1 cellular context compared by ENCODE assay signal in the genomic region with DNA sequence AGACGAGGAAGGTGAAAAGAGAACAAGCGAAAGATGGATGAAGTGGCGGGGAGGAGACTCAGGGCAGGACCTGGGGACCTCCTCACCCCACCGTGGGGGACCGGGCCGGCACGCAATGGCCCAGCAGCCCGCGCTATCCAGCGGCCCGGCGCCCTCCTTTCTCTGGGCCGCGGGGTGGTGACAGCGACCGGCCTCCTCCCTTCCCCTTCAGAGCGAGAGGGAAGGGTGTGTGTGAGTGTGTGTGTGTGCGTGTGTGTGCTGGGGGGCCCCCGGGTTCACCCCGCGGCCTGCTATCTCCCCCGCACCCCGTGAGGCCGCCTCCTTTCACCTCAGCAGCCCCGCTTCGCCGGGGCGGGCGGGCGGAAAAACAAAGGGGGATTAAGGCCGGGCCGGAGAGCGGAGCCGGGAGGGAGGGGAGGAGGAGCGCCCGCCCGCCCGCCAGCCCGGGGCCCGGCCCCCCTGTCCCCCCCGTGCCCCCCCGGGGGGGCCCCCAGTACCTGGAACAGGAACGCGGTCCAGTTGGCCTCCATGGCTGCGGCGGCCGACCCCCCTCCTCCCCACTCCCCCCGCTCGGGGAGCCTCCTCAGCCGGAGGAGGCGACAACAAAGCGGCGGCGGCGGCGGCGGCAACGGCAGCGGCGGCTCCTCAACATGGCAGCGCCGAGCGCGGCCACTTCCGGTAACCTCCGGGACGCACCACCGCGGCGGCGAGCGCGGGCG.
TF ChIP-seq lines count a peak whose summit lies in the region.

VEZF1 (minus strand) TSS at position 673 of the 719 bp plus-strand sequence; CDS start at position 530, 143 bp downstream.

TF ChIP-seq in HepG2, 621 proteins besides CTCF, POLR2A, EP300 and RAD21 (continued from another document and continues in another):
- TF ChIP-seq, protein P1, sequence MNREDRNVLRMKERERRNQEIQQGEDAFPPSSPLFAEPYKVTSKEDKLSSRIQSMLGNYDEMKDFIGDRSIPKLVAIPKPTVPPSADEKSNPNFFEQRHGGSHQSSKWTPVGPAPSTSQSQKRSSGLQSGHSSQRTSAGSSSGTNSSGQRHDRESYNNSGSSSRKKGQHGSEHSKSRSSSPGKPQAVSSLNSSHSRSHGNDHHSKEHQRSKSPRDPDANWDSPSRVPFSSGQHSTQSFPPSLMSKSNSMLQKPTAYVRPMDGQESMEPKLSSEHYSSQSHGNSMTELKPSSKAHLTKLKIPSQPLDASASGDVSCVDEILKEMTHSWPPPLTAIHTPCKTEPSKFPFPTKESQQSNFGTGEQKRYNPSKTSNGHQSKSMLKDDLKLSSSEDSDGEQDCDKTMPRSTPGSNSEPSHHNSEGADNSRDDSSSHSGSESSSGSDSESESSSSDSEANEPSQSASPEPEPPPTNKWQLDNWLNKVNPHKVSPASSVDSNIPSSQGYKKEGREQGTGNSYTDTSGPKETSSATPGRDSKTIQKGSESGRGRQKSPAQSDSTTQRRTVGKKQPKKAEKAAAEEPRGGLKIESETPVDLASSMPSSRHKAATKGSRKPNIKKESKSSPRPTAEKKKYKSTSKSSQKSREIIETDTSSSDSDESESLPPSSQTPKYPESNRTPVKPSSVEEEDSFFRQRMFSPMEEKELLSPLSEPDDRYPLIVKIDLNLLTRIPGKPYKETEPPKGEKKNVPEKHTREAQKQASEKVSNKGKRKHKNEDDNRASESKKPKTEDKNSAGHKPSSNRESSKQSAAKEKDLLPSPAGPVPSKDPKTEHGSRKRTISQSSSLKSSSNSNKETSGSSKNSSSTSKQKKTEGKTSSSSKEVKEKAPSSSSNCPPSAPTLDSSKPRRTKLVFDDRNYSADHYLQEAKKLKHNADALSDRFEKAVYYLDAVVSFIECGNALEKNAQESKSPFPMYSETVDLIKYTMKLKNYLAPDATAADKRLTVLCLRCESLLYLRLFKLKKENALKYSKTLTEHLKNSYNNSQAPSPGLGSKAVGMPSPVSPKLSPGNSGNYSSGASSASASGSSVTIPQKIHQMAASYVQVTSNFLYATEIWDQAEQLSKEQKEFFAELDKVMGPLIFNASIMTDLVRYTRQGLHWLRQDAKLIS (CRISPR knock-in tag; IDR thresholded peaks at IDR 0.05): no peak
- TF ChIP-seq MBNL3 (CRISPR knock-in tag; conservative IDR thresholded peaks at IDR 0.05) (no peak), SMC3 (IDR thresholded peaks at IDR 0.05; ENCODE audit: low read length) (no peak), ZXDC (CRISPR knock-in tag; IDR thresholded peaks at IDR 0.05) (no peak), ZFP82 (CRISPR knock-in tag; IDR thresholded peaks at IDR 0.05; ENCODE audit: borderline replicate concordance) (peak; percentile 66; the same call in 1 of the 2 replicates), NCOA1 (CRISPR knock-in tag; IDR thresholded peaks at IDR 0.05) (no peak), SRSF9 (IDR thresholded peaks at IDR 0.05; ENCODE audit: borderline replicate concordance, insufficient read depth, low read depth, low read length, poor library complexity, severe bottlenecking) (no peak), RBM39 (IDR thresholded peaks at IDR 0.05; ENCODE audit: low read depth, low read length, poor library complexity, severe bottlenecking) (peak; percentile 69), ZFX (CRISPR knock-in tag; IDR thresholded peaks at IDR 0.05; ENCODE audit: low read depth) (peak; percentile 91), KLF15 (CRISPR knock-in tag; IDR thresholded peaks at IDR 0.05; ENCODE audit: borderline replicate concordance) (0 out of 2 replicates have a peak, but pooled peaks have one; percentile 63), ZNF121 (CRISPR knock-in tag; IDR thresholded peaks at IDR 0.05) (no peak), SETDB1 (CRISPR knock-in tag; IDR thresholded peaks at IDR 0.05; ENCODE audit: borderline replicate concordance) (no peak), ZNF574 (CRISPR knock-in tag; IDR thresholded peaks at IDR 0.05) (peak; percentile 66), GPN1 (CRISPR knock-in tag; IDR thresholded peaks at IDR 0.05; ENCODE audit: borderline replicate concordance) (no peak), CHCHD3 (CRISPR knock-in tag; IDR thresholded peaks at IDR 0.05) (peak; percentile 67; the same call in 1 of the 2 replicates), TCF7 (IDR thresholded peaks at IDR 0.05; ENCODE audit: low read depth) (no peak), KLF9 (CRISPR knock-in tag; IDR thresholded peaks at IDR 0.05; ENCODE audit: low read depth) (no peak), ZNF20 (CRISPR knock-in tag; IDR thresholded peaks at IDR 0.05) (no peak), SOX13 (IDR thresholded peaks at IDR 0.05) (no peak), SOX13 (CRISPR knock-in tag; conservative IDR thresholded peaks at IDR 0.05 in 1 of 2, IDR thresholded peaks at IDR 0.05 in 1 of 2) (peak in 1 of 2 experiments; percentile 27; a peak in 2 of 4 replicates), SP4 (CRISPR knock-in tag; IDR thresholded peaks at IDR 0.05) (no peak; the same call in 1 of the 2 replicates), PLRG1 (conservative IDR thresholded peaks at IDR 0.05) (no peak), ZNF460 (CRISPR knock-in tag; IDR thresholded peaks at IDR 0.05; ENCODE audit: borderline replicate concordance) (no peak), FOXA3 (CRISPR knock-in tag; IDR thresholded peaks at IDR 0.05) (no peak; the same call in 1 of the 2 replicates), GABPA (IDR thresholded peaks at IDR 0.05; ENCODE audit: low read depth, low read length) (peak; percentile 64), GABPA (CRISPR knock-in tag; IDR thresholded peaks at IDR 0.05; ENCODE audit: low read depth) (peak; percentile 65), U2AF1 (optimal IDR thresholded peaks at IDR 0.05; ENCODE audit: low read depth, low read length) (no peak), TEAD2 (CRISPR knock-in tag; IDR thresholded peaks at IDR 0.05) (0 out of 2 replicates have a peak, but pooled peaks have one; percentile 63), ZNF260 (CRISPR knock-in tag; IDR thresholded peaks at IDR 0.05; ENCODE audit: borderline replicate concordance, low read depth) (0 out of 2 replicates have a peak, but pooled peaks have one; percentile 37), SMAD9 (CRISPR knock-in tag; IDR thresholded peaks at IDR 0.05) (no peak), SIX4 (CRISPR knock-in tag; IDR thresholded peaks at IDR 0.05) (no peak), ZBTB8A (CRISPR knock-in tag; IDR thresholded peaks at IDR 0.05; ENCODE audit: borderline replicate concordance, low read depth) (no peak), ZNF274 (CRISPR knock-in tag; IDR thresholded peaks at IDR 0.05) (peak; percentile 84; the same call in 1 of the 2 replicates), ZNF629 (CRISPR knock-in tag; conservative IDR thresholded peaks at IDR 0.05) (0 out of 2 replicates have a peak, but pooled peaks have one; percentile 27), CREB1 (IDR thresholded peaks at IDR 0.05) (no peak), CREB1 (CRISPR knock-in tag; IDR thresholded peaks at IDR 0.05) (no peak), KAT7 (CRISPR knock-in tag; IDR thresholded peaks at IDR 0.05; ENCODE audit: borderline replicate concordance) (peak; percentile 69; the same call in 1 of the 2 replicates), ZNF33B (CRISPR knock-in tag; IDR thresholded peaks at IDR 0.05) (peak; percentile 57; the same call in 1 of the 2 replicates), ETV5 (CRISPR knock-in tag; IDR thresholded peaks at IDR 0.05; ENCODE audit: borderline replicate concordance) (no peak; the same call in none of the 2 replicates), CHD4 (IDR thresholded peaks at IDR 0.05; ENCODE audit: borderline replicate concordance, low read length) (no peak), ZNF282 (IDR thresholded peaks at IDR 0.05; ENCODE audit: partially characterized antibody) (no peak)
- TF ChIP-seq, protein P2, sequence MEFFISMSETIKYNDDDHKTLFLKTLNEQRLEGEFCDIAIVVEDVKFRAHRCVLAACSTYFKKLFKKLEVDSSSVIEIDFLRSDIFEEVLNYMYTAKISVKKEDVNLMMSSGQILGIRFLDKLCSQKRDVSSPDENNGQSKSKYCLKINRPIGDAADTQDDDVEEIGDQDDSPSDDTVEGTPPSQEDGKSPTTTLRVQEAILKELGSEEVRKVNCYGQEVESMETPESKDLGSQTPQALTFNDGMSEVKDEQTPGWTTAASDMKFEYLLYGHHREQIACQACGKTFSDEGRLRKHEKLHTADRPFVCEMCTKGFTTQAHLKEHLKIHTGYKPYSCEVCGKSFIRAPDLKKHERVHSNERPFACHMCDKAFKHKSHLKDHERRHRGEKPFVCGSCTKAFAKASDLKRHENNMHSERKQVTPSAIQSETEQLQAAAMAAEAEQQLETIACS (CRISPR knock-in tag; IDR thresholded peaks at IDR 0.05): no peak
- TF ChIP-seq, protein P3, sequence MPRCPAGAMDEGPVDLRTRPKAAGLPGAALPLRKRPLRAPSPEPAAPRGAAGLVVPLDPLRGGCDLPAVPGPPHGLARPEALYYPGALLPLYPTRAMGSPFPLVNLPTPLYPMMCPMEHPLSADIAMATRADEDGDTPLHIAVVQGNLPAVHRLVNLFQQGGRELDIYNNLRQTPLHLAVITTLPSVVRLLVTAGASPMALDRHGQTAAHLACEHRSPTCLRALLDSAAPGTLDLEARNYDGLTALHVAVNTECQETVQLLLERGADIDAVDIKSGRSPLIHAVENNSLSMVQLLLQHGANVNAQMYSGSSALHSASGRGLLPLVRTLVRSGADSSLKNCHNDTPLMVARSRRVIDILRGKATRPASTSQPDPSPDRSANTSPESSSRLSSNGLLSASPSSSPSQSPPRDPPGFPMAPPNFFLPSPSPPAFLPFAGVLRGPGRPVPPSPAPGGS (CRISPR knock-in tag; IDR thresholded peaks at IDR 0.05): peak; percentile 85; the same call in 1 of the 2 replicates
- TF ChIP-seq, protein P4, sequence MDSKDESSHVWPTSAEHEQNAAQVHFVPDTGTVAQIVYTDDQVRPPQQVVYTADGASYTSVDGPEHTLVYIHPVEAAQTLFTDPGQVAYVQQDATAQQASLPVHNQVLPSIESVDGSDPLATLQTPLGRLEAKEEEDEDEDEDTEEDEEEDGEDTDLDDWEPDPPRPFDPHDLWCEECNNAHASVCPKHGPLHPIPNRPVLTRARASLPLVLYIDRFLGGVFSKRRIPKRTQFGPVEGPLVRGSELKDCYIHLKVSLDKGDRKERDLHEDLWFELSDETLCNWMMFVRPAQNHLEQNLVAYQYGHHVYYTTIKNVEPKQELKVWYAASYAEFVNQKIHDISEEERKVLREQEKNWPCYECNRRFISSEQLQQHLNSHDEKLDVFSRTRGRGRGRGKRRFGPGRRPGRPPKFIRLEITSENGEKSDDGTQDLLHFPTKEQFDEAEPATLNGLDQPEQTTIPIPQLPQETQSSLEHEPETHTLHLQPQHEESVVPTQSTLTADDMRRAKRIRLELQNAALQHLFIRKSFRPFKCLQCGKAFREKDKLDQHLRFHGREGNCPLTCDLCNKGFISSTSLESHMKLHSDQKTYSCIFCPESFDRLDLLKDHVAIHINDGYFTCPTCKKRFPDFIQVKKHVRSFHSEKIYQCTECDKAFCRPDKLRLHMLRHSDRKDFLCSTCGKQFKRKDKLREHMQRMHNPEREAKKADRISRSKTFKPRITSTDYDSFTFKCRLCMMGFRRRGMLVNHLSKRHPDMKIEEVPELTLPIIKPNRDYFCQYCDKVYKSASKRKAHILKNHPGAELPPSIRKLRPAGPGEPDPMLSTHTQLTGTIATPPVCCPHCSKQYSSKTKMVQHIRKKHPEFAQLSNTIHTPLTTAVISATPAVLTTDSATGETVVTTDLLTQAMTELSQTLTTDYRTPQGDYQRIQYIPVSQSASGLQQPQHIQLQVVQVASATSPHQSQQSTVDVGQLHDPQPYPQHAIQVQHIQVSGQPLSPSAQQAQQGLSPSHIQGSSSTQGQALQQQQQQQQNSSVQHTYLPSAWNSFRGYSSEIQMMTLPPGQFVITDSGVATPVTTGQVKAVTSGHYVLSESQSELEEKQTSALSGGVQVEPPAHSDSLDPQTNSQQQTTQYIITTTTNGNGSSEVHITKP (CRISPR knock-in tag; IDR thresholded peaks at IDR 0.05; ENCODE audit: low read depth): peak; percentile 89; the same call in 1 of the 2 replicates
- TF ChIP-seq, protein P5, sequence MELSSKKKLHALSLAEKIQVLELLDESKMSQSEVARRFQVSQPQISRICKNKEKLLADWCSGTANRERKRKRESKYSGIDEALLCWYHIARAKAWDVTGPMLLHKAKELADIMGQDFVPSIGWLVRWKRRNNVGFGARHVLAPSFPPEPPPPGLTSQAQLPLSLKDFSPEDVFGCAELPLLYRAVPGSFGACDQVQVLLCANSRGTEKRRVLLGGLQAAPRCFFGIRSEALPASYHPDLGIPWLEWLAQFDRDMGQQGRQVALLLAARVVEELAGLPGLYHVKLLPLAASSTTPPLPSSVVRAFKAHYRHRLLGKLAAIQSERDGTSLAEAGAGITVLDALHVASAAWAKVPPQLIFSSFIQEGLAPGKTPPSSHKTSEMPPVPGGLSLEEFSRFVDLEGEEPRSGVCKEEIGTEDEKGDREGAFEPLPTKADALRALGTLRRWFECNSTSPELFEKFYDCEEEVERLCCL (CRISPR knock-in tag; IDR thresholded peaks at IDR 0.05; ENCODE audit: borderline replicate concordance): no peak
